Comparison of ENCODE assay signal across 10 cellular contexts in the genomic region with DNA sequence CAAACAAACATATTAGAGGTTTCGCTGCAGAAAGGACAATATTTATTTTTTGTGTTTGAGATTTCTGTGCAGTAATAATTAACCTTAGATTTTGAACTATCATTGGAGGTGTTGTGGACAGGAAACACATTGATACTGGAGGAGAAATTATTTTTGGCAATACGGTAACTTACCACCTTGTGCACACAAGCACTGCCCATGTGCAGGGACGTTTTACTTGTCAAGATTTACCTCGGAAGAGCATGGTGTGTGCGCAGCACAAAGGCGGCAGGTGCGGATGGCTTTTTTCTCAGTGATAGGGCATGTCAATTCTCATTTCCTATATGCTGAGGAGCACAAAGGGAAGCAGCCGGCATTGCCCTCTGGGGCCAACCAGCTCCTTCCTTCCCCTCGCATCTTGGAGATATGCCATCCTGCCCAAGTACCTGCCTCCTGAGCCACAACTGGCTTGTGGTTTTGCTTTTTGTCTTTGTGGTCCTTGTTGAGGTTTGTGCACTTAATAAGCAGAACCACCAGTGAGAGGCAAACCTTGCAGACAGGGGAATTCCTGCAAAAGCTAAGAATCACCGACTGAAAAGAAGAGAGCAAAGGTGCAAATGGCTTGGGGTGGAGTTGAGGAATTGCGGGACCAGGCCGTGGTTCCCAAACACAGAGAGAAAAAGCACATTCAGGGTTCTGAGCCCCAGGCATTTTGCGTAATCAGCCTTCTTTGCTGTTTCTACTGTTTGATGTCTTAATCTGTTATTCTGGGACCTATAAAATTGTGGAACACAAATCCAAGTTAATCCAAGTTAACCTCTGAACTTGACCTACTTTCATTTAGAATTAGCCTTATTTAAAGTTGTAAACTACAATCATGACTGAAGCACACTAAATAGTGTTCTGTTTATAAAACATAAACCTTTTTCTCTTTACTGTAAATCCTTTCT. TPM values are rescaled to one million over a fixed set of nuclear protein-coding genes. Genes with fewer than 3 reads are reported as not detected.
DNase-seq lines count a peak whose midpoint lies in the region; ATAC-seq and FAIRE-seq lines count a peak whose summit lies in the region.
"Had no signal": no experiment of that assay in that cellular context is flagged by ENCODE, and none has a peak within 500 bp of the region (broad histone marks: within the 10 kb centered on the region; RNA-seq: fewer than 3 reads in every experiment).

No MANE protein-coding gene starts in this region.

- peak; percentile 80 for FAIRE-seq in GM19239 (lab: Jason Lieb, UNC)
- FAIRE-seq: D721Med had no signal

- peak; percentile 66 for ATAC-seq in HG03432 (IDR thresholded peaks at IDR 0.05; ENCODE audit: unreplicated experiment)
- ATAC-seq: activated T-helper 17 cell treated with anti-CD3 and anti-CD28 coated beads, Interleukin-2, amount 50 U/mL, for 72 hours had no signal

- in situ Hi-C loops in Caki2 (cut with HindIII; ENCODE audit: low pct_unique_long_range_greater_than_20kb, low sequenced_read_pairs): no loop called here

- DNase-seq in Caki2 (ENCODE audit: low read depth) (peak; percentile 55), GM19239 (ENCODE audit: insufficient read length, low spot score) (no peak), astrocyte of the hippocampus (ENCODE audit: low read depth, low spot score) (peak; percentile 38), NCI-H187 treated with DMSO at 0.1 percent for 48 hours (lab: John Stamatoyannopoulos, UW) (no peak), HCEC 1CT (no peak), DMS153 (lab: John Stamatoyannopoulos, UW) (no peak), occipital lobe (lab: John Stamatoyannopoulos, UW) (no peak)

RNA-seq across cellular contexts. Expression of gene SAMD5, which starts 21.9 kb away (rescaled TPM):
- total RNA-seq in Caki2 (2014; rRNA removed; shearing (Covaris generic); ENCODE audit: low replicate concordance): 6.9 and 8.6 TPM in 2 replicates
- 17.6 TPM for total RNA-seq in occipital lobe
- total RNA-seq: activated T-helper 17 cell treated with anti-CD3 and anti-CD28 coated beads, Interleukin-2, amount 50 U/mL, for 72 hours had no signal

Comparison
In these comparisons a context has a peak if more than half of its experiments do, and no peak if none do; other contexts are left out.
1. DNase-seq: peak in Caki2 (single experiment) and astrocyte of the hippocampus (single experiment); none in GM19239 (single experiment), NCI-H187 treated with DMSO at 0.1 percent for 48 hours (single experiment), HCEC 1CT (single experiment), DMS153 (single experiment) and occipital lobe (single experiment).